In the genomic region with DNA sequence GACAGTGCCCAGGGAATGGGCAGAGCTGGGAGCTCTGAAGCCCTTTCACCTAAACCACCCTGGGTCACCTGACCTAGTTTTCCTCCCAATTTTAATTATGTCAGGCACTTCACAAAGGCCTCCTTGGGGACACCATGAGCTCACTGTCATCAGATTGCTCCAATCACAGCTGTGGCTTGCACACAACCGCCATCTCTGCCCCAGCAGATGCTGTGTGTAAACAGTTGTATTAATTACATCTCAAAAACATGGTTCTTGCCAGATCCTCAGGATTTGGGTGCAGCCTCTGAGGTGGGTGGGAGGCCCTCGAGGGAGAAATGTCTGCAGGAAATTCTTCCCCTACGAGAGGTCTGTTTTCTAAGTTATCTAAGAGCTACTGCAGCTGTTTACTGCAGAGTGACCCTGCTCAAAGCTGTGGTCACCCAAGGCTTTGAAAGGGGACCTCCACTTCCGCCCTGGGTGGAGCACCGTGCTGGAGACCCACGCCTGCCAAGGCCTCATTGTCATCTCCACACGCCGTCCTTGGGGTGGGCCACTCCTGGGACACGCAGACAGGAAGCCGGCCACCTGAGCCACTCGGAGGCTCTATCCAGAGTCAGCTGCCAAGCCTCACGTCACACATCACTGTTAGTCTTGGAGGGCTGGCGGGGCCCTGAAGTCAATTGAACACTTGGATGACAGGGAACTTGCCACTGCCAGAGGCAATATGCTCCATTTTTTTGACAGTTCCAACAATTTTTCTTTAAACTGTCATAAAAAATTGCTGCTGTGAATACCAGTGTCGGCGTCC, we compare ENCODE assay signal across 11 cellular contexts.
DNase-seq lines count a peak whose midpoint lies in the region; ATAC-seq and TF ChIP-seq lines count a peak whose summit lies in the region.
"Had no signal": no experiment of that assay in that cellular context is flagged by ENCODE, and none has a peak within 500 bp of the region (broad histone marks: within the 10 kb centered on the region; RNA-seq: fewer than 3 reads in every experiment).

No MANE protein-coding gene starts in this region.

- WGBS in endodermal cell (ENCODE audit: insufficient coverage in 1 of 2, insufficient read length in 1 of 2), 2 experiments: 93 to 95% methylated on average over 9 to 15 of the region's 15 CpGs

- no peaks in the 10 kb centered on the region for H3K27me3 ChIP-seq in endodermal cell (ENCODE audit: control insufficient read depth, insufficient read depth, low read length, poor library complexity, severe bottlenecking)
- no peaks in the 10 kb centered on the region for H3K27me3 ChIP-seq in tibial artery
- peaks cover 3% of the 10 kb centered on the region for H3K27me3 ChIP-seq in CD8-positive, alpha-beta memory T cell (ENCODE audit: insufficient read depth, low read length, poor library complexity, severe bottlenecking)

- ATAC-seq in GM18861 (IDR thresholded peaks at IDR 0.05; ENCODE audit: unreplicated experiment): no peak
- no peak for ATAC-seq in GM19467 (IDR thresholded peaks at IDR 0.05; ENCODE audit: unreplicated experiment)

- H3K27me3 Mint-ChIP-seq in endodermal cell (ENCODE audit: insufficient read depth): no peaks in the 10 kb centered on the region
- H3K27me3 Mint-ChIP-seq in CD8-positive, alpha-beta memory T cell: peaks cover 14 to 28% of the 10 kb centered on the region in 2 donors

- H3K4me1 ChIP-seq in endodermal cell (ENCODE audit: control insufficient read depth, insufficient read depth, low read length): peaks cover 6% of the 10 kb centered on the region
- H3K4me1 ChIP-seq in tibial artery: peaks cover 0 to 49% (median 29%) of the 10 kb centered on the region in 4 donors
- H3K4me1 ChIP-seq in CD8-positive, alpha-beta memory T cell (ENCODE audit: insufficient read depth, low read length): no peaks in the 10 kb centered on the region

- no peaks in the 10 kb centered on the region for H3K36me3 ChIP-seq in endodermal cell (ENCODE audit: control insufficient read depth, insufficient read depth, low read length)
- H3K36me3 ChIP-seq in tibial artery: no peaks in the 10 kb centered on the region
- H3K36me3 ChIP-seq in CD8-positive, alpha-beta memory T cell (ENCODE audit: insufficient read depth, low read length): no peaks in the 10 kb centered on the region

- no peaks in the 10 kb centered on the region for H3K36me3 Mint-ChIP-seq in endodermal cell (ENCODE audit: low read depth)
- no peaks in the 10 kb centered on the region for H3K36me3 Mint-ChIP-seq in CD8-positive, alpha-beta memory T cell

- H3K27ac Mint-ChIP-seq in endodermal cell: no peak overlapping the region
- no peak overlapping the region for H3K27ac Mint-ChIP-seq in CD8-positive, alpha-beta memory T cell

- H3K27ac ChIP-seq in endodermal cell (ENCODE audit: low read depth, low read length) (peak overlapping the region; percentile 40), tibial artery (peak overlapping the region in 1 of 2 donors; percentile 22)
- no peak overlapping the region for H3K27ac ChIP-seq in CD8-positive, alpha-beta memory T cell (ENCODE audit: low read depth, low read length)

- DNase-seq in NCI-H2029 treated with DMSO at 0.1 percent for 48 hours (lab: John Stamatoyannopoulos, UW): peak; percentile 91
- DNase-seq in endodermal cell: no peak
- DNase-seq in medulla oblongata (ENCODE audit: extremely low spot score): peak; percentile 23
- DNase-seq in tibial artery: peak; percentile 71 to 81
- no peak for DNase-seq in activated naive CD4-positive, alpha-beta T cell treated with anti-CD3 and anti-CD28 coated beads, Interleukin-2, amount 50 U/mL, for 16 hours
- no peak for DNase-seq in CD8-positive, alpha-beta memory T cell
- DNase-seq: DND-41, hippocampal formation, OCI-M1 had no signal

- no peaks in the 10 kb centered on the region for H3K9me3 ChIP-seq in endodermal cell (ENCODE audit: control insufficient read depth, low read length)
- no peaks in the 10 kb centered on the region for H3K9me3 ChIP-seq in tibial artery
- no peaks in the 10 kb centered on the region for H3K9me3 ChIP-seq in CD8-positive, alpha-beta memory T cell (ENCODE audit: low read length)

- no peak overlapping the region for H3K4me3 ChIP-seq in endodermal cell (ENCODE audit: low read length)
- no peak overlapping the region for H3K4me3 ChIP-seq in tibial artery
- H3K4me3 ChIP-seq in CD8-positive, alpha-beta memory T cell (ENCODE audit: low read length): no peak overlapping the region

- CTCF ChIA-PET in CD8-positive, alpha-beta memory T cell (lab: Charles Lee): no interaction called here

- H3K9ac ChIP-seq in endodermal cell (ENCODE audit: extremely low read depth, low read length, poor library complexity, severe bottlenecking): no peak overlapping the region

- H3K4me3 Mint-ChIP-seq in endodermal cell: no peak overlapping the region
- no peak overlapping the region for H3K4me3 Mint-ChIP-seq in CD8-positive, alpha-beta memory T cell

- POLR2A ChIA-PET in CD8-positive, alpha-beta memory T cell (lab: Charles Lee): no interaction called here

- intact Hi-C loops in tibial artery (cut with DNase I; ENCODE audit: low total_unique reads): no loop called here

- peaks cover 21% of the 10 kb centered on the region for H3K4me1 Mint-ChIP-seq in endodermal cell
- H3K4me1 Mint-ChIP-seq in CD8-positive, alpha-beta memory T cell: peaks cover 0 to 9% (median 9%) of the 10 kb centered on the region in 3 donors

- no peaks in the 10 kb centered on the region for H3K9me3 Mint-ChIP-seq in endodermal cell
- H3K9me3 Mint-ChIP-seq in CD8-positive, alpha-beta memory T cell: no peaks in the 10 kb centered on the region

- no peak for TF ChIP-seq CTCF in endodermal cell (conservative IDR thresholded peaks at IDR 0.05)
- TF ChIP-seq CTCF in tibial artery (IDR thresholded peaks at IDR 0.05): no peak

Comparison
In these comparisons a context has a peak if more than half of its experiments do, and no peak if none do; other contexts are left out.
1. DNase-seq: peak in NCI-H2029 treated with DMSO at 0.1 percent for 48 hours (single experiment), medulla oblongata (single experiment) and tibial artery (2 of 2); none in endodermal cell (single experiment), activated naive CD4-positive, alpha-beta T cell treated with anti-CD3 and anti-CD28 coated beads, Interleukin-2, amount 50 U/mL, for 16 hours (single experiment) and CD8-positive, alpha-beta memory T cell (0 of 5).